In the genomic region with DNA sequence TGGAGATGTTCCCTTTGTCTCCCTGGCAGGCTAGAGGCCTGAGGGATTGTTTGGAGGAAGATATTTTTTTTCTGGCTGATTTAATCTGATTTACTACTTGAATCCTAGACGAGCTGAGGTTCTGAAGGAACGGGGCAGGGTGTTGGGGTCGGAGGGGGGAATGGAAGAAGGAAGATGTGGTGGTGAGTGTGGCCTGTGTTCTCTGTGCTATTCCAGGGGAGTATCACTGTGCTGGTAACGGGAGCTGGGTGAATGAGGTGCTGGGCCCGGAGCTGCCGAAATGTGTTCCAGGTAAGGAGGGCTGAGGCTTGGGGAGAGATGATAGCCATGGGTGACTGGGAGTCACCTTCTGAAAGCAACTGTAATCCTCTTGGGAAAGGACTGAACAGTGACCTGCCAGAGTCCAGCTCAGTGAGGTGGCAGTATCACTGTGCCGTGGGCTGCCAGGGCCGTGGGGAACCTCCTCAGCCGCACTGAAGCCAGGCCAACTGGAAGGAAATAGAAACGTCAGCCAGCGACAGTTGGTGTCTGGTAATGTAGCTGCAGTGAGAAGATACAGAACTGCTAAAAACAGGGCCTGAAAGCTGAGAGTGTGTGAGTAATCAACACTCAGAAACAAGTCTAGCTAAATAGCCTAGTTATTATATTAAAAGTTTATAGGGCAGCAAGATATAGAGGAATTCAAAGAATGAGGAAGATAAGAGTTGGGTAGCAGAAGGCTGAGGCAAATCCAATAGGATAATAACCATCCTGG, we compare ENCODE assay signal across 2 cellular contexts.
A peak's percentile ranks its signal among the peaks of the same experiment; 100 is the strongest.
TF ChIP-seq lines count a peak whose summit lies in the region.

No MANE protein-coding gene starts in this region.

TF ChIP-seq in liver, 16 proteins besides CTCF, POLR2A, EP300 and RAD21:
- TF ChIP-seq, protein P1, sequence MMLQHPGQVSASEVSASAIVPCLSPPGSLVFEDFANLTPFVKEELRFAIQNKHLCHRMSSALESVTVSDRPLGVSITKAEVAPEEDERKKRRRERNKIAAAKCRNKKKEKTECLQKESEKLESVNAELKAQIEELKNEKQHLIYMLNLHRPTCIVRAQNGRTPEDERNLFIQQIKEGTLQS (IDR thresholded peaks at IDR 0.05): no peak
- TF ChIP-seq, protein P2, sequence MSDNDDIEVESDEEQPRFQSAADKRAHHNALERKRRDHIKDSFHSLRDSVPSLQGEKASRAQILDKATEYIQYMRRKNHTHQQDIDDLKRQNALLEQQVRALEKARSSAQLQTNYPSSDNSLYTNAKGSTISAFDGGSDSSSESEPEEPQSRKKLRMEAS (IDR thresholded peaks at IDR 0.05): no peak
- TF ChIP-seq NR2F2 (IDR thresholded peaks at IDR 0.05): no peak
- TF ChIP-seq, protein P3, sequence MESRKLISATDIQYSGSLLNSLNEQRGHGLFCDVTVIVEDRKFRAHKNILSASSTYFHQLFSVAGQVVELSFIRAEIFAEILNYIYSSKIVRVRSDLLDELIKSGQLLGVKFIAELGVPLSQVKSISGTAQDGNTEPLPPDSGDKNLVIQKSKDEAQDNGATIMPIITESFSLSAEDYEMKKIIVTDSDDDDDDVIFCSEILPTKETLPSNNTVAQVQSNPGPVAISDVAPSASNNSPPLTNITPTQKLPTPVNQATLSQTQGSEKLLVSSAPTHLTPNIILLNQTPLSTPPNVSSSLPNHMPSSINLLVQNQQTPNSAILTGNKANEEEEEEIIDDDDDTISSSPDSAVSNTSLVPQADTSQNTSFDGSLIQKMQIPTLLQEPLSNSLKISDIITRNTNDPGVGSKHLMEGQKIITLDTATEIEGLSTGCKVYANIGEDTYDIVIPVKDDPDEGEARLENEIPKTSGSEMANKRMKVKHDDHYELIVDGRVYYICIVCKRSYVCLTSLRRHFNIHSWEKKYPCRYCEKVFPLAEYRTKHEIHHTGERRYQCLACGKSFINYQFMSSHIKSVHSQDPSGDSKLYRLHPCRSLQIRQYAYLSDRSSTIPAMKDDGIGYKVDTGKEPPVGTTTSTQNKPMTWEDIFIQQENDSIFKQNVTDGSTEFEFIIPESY (IDR thresholded peaks at IDR 0.05): no peak
- peak in 1 of 2 donors; percentile 39 for TF ChIP-seq RXRA (IDR thresholded peaks at IDR 0.05)
- no peak for TF ChIP-seq FOXA1 (IDR thresholded peaks at IDR 0.05)
- no peak for TF ChIP-seq TAF1 (conservative IDR thresholded peaks at IDR 0.05)
- TF ChIP-seq HNF4G (IDR thresholded peaks at IDR 0.05): peak; percentile 25
- peak; percentile 59 to 64 for TF ChIP-seq HNF4A (conservative IDR thresholded peaks at IDR 0.05)
- TF ChIP-seq GABPA (IDR thresholded peaks at IDR 0.05 in 1 of 2, conservative IDR thresholded peaks at IDR 0.05 in 1 of 2): no peak
- TF ChIP-seq FOXA2 (IDR thresholded peaks at IDR 0.05): no peak
- TF ChIP-seq SP1 (IDR thresholded peaks at IDR 0.05): peak; percentile 21
- TF ChIP-seq, protein P4, sequence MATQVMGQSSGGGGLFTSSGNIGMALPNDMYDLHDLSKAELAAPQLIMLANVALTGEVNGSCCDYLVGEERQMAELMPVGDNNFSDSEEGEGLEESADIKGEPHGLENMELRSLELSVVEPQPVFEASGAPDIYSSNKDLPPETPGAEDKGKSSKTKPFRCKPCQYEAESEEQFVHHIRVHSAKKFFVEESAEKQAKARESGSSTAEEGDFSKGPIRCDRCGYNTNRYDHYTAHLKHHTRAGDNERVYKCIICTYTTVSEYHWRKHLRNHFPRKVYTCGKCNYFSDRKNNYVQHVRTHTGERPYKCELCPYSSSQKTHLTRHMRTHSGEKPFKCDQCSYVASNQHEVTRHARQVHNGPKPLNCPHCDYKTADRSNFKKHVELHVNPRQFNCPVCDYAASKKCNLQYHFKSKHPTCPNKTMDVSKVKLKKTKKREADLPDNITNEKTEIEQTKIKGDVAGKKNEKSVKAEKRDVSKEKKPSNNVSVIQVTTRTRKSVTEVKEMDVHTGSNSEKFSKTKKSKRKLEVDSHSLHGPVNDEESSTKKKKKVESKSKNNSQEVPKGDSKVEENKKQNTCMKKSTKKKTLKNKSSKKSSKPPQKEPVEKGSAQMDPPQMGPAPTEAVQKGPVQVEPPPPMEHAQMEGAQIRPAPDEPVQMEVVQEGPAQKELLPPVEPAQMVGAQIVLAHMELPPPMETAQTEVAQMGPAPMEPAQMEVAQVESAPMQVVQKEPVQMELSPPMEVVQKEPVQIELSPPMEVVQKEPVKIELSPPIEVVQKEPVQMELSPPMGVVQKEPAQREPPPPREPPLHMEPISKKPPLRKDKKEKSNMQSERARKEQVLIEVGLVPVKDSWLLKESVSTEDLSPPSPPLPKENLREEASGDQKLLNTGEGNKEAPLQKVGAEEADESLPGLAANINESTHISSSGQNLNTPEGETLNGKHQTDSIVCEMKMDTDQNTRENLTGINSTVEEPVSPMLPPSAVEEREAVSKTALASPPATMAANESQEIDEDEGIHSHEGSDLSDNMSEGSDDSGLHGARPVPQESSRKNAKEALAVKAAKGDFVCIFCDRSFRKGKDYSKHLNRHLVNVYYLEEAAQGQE (IDR thresholded peaks at IDR 0.05): no peak
- no peak for TF ChIP-seq YY1 (IDR thresholded peaks at IDR 0.05)
- TF ChIP-seq JUND (IDR thresholded peaks at IDR 0.05): peak in 1 of 2 donors; percentile 20
- no peak for TF ChIP-seq EGR1 (IDR thresholded peaks at IDR 0.05; ENCODE audit: low read depth in 2 of 2)

TF ChIP-seq in HepG2, 621 proteins besides CTCF, POLR2A, EP300 and RAD21 (continues in another document):
- TF ChIP-seq NCOA1 (CRISPR knock-in tag; IDR thresholded peaks at IDR 0.05) (no peak), KLF11 (CRISPR knock-in tag; IDR thresholded peaks at IDR 0.05) (no peak), MXD3 (CRISPR knock-in tag; IDR thresholded peaks at IDR 0.05) (no peak), CEBPZ (IDR thresholded peaks at IDR 0.05; ENCODE audit: low read length) (no peak), ZNF180 (CRISPR knock-in tag; IDR thresholded peaks at IDR 0.05; ENCODE audit: borderline replicate concordance, low read depth) (no peak), ZFX (CRISPR knock-in tag; IDR thresholded peaks at IDR 0.05; ENCODE audit: low read depth) (no peak), EZH2 (conservative IDR thresholded peaks at IDR 0.05; ENCODE audit: low read depth, low read length) (no peak), CHD4 (IDR thresholded peaks at IDR 0.05; ENCODE audit: borderline replicate concordance, low read length) (no peak), KLF6 (CRISPR knock-in tag; IDR thresholded peaks at IDR 0.05) (no peak), ZNF589 (CRISPR knock-in tag; conservative IDR thresholded peaks at IDR 0.05) (no peak), MAZ (IDR thresholded peaks at IDR 0.05; ENCODE audit: borderline replicate concordance, low read depth, low read length) (no peak), MAZ (CRISPR knock-in tag; IDR thresholded peaks at IDR 0.05; ENCODE audit: low read depth) (no peak), POLR2AphosphoS2 (IDR thresholded peaks at IDR 0.05; ENCODE audit: low read depth, low read length) (no peak), SPEN (CRISPR knock-in tag; IDR thresholded peaks at IDR 0.05; ENCODE audit: low read depth) (no peak), RFX3 (CRISPR knock-in tag; IDR thresholded peaks at IDR 0.05) (no peak), ZNF318 (CRISPR knock-in tag; IDR thresholded peaks at IDR 0.05) (no peak), ZNF775 (CRISPR knock-in tag; IDR thresholded peaks at IDR 0.05; ENCODE audit: borderline replicate concordance) (no peak), KDM2A (CRISPR knock-in tag; IDR thresholded peaks at IDR 0.05; ENCODE audit: borderline replicate concordance, low read depth) (no peak)
- TF ChIP-seq, protein P5, sequence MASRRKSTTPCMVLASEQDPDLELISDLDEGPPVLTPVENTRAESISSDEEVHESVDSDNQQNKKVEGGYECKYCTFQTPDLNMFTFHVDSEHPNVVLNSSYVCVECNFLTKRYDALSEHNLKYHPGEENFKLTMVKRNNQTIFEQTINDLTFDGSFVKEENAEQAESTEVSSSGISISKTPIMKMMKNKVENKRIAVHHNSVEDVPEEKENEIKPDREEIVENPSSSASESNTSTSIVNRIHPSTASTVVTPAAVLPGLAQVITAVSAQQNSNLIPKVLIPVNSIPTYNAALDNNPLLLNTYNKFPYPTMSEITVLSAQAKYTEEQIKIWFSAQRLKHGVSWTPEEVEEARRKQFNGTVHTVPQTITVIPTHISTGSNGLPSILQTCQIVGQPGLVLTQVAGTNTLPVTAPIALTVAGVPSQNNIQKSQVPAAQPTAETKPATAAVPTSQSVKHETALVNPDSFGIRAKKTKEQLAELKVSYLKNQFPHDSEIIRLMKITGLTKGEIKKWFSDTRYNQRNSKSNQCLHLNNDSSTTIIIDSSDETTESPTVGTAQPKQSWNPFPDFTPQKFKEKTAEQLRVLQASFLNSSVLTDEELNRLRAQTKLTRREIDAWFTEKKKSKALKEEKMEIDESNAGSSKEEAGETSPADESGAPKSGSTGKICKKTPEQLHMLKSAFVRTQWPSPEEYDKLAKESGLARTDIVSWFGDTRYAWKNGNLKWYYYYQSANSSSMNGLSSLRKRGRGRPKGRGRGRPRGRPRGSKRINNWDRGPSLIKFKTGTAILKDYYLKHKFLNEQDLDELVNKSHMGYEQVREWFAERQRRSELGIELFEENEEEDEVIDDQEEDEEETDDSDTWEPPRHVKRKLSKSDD (CRISPR knock-in tag; IDR thresholded peaks at IDR 0.05; ENCODE audit: low read depth): no peak
- TF ChIP-seq, protein P6, sequence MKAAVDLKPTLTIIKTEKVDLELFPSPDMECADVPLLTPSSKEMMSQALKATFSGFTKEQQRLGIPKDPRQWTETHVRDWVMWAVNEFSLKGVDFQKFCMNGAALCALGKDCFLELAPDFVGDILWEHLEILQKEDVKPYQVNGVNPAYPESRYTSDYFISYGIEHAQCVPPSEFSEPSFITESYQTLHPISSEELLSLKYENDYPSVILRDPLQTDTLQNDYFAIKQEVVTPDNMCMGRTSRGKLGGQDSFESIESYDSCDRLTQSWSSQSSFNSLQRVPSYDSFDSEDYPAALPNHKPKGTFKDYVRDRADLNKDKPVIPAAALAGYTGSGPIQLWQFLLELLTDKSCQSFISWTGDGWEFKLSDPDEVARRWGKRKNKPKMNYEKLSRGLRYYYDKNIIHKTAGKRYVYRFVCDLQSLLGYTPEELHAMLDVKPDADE (CRISPR knock-in tag; IDR thresholded peaks at IDR 0.05): no peak
